In the genomic region with DNA sequence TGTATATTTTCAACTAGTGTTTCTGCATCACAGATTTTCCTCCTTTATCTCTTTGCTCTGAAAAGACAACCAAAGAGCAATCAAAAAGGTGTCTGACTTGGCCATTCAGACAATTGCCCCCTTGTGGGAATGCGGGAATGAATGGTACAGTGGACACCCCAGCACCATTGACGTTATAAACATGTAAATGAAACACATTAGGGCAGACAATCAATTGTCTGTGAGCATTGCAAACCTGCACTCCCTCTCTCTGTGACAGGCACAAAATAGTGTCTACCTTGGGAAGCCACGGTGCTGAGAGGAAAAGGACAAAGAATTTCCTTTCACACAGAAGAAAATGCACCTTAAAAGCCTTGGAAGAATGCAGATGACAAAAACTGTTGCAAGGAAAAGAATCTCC, we compare ENCODE assay signal across 11 cellular contexts. TPM values are rescaled to one million over a fixed set of nuclear protein-coding genes. Genes with fewer than 3 reads are reported as not detected.
A peak's percentile ranks its signal among the peaks of the same experiment; 100 is the strongest.
DNase-seq lines count a peak whose midpoint lies in the region; ATAC-seq and TF ChIP-seq lines count a peak whose summit lies in the region.
"Had no signal": no experiment of that assay in that cellular context is flagged by ENCODE, and none has a peak within 500 bp of the region (broad histone marks: within the 10 kb centered on the region; RNA-seq: fewer than 3 reads in every experiment).

No MANE protein-coding gene starts in this region.

- H3K4me3 ChIP-seq in HAP-1 (no peak overlapping the region), ascending aorta (peak overlapping the region; percentile 85 to 89), skin epidermis (peak overlapping the region in 1 of 7 experiments; percentile 63)
- no peak overlapping the region for H3K4me3 ChIP-seq in naive thymus-derived CD4-positive, alpha-beta T cell (ENCODE audit: low read length)

- no peaks in the 10 kb centered on the region for H3K27me3 ChIP-seq in HAP-1 (ENCODE audit: low read depth)
- no peaks in the 10 kb centered on the region for H3K27me3 ChIP-seq in ascending aorta
- no peaks in the 10 kb centered on the region for H3K27me3 ChIP-seq in naive thymus-derived CD4-positive, alpha-beta T cell (ENCODE audit: control insufficient read depth in 2 of 2, insufficient read depth in 2 of 2, low read length in 2 of 2)

- TF ChIP-seq CTCF in ascending aorta (IDR thresholded peaks at IDR 0.05) = no peak

- no peak overlapping the region for H3K4me3 Mint-ChIP-seq in naive thymus-derived CD4-positive, alpha-beta T cell
- H3K4me3 Mint-ChIP-seq: activated CD4-positive, alpha-beta memory T cell treated with anti-CD3 and anti-CD28 coated beads for 36 hours had no signal

- POLR2A ChIA-PET in naive thymus-derived CD4-positive, alpha-beta T cell (lab: Charles Lee) = no interaction called here

- H3K27ac Mint-ChIP-seq in naive thymus-derived CD4-positive, alpha-beta T cell = no peak overlapping the region
- H3K27ac Mint-ChIP-seq: activated CD4-positive, alpha-beta memory T cell treated with anti-CD3 and anti-CD28 coated beads for 36 hours had no signal

- H3K4me1 Mint-ChIP-seq in naive thymus-derived CD4-positive, alpha-beta T cell = peaks cover under 1 to 24% (median 13%) of the 10 kb centered on the region in 7 donors

- in situ Hi-C loops in HAP-1 (cut with MboI; ENCODE audit: low sequenced_read_pairs) = loop anchor here (10.0 kb wide), 1 partner anchor 57 kb away; no protein-coding TSS in a partner anchor

- intact Hi-C loops in ascending aorta (cut with DNase I) = no loop called here
- intact Hi-C loops in naive thymus-derived CD4-positive, alpha-beta T cell (cut with micrococcal nuclease) = loop anchor here in 1 of 2 donors (10.0 kb wide), 1 partner anchor 1477 kb away; no protein-coding TSS in a partner anchor

- peak; percentile 66 to 77 for DNase-seq in HAP-1 (ENCODE audit: low spot score in 2 of 2)
- DNase-seq in ascending aorta (ENCODE audit: low spot score in 2 of 2) = no peak
- peak; percentile 74 for DNase-seq in islet precursor cell
- no peak for DNase-seq in iPS-NIHi11 (ENCODE audit: low spot score)
- no peak for DNase-seq in dermis blood vessel endothelial cell
- no peak for DNase-seq in activated CD8-positive, alpha-beta memory T cell treated with anti-CD3 and anti-CD28 coated beads for 24 hours
- DNase-seq in naive thymus-derived CD4-positive, alpha-beta T cell = no peak
- DNase-seq: activated CD4-positive, alpha-beta memory T cell treated with anti-CD3 and anti-CD28 coated beads for 36 hours; DND-41; Kasumi-1 had no signal

- H3K36me3 ChIP-seq in HAP-1 (replicated peaks) = no peaks in the 10 kb centered on the region
- H3K36me3 ChIP-seq in ascending aorta = no peaks in the 10 kb centered on the region
- H3K36me3 ChIP-seq in naive thymus-derived CD4-positive, alpha-beta T cell (ENCODE audit: control insufficient read depth in 2 of 3, insufficient read depth in 3 of 3, low read length in 3 of 3) = no peaks in the 10 kb centered on the region

- peaks cover 50 to 77% (median 62%) of the 10 kb centered on the region in 5 donors for H3K27me3 Mint-ChIP-seq in naive thymus-derived CD4-positive, alpha-beta T cell

- H3K4me1 ChIP-seq in HAP-1 (peaks cover 72% of the 10 kb centered on the region), ascending aorta (peaks cover 0 to 22% of the 10 kb centered on the region in 2 donors)
- peaks cover 4 to 37% of the 10 kb centered on the region in 2 donors for H3K4me1 ChIP-seq in naive thymus-derived CD4-positive, alpha-beta T cell (ENCODE audit: control insufficient read depth in 2 of 2, insufficient read depth in 2 of 2, low read length in 2 of 2)

- no peaks in the 10 kb centered on the region for H3K9me3 Mint-ChIP-seq in naive thymus-derived CD4-positive, alpha-beta T cell
- H3K9me3 Mint-ChIP-seq: activated CD4-positive, alpha-beta memory T cell treated with anti-CD3 and anti-CD28 coated beads for 36 hours had no signal

- H3K27ac ChIP-seq in ascending aorta (peak overlapping the region; percentile 99 to 100), skin epidermis (peak overlapping the region in 18 of 21 experiments; percentile 4 to 100 (median 97))
- no peak overlapping the region for H3K27ac ChIP-seq in naive thymus-derived CD4-positive, alpha-beta T cell (ENCODE audit: low read depth, low read length)

- H3K9me3 ChIP-seq in HAP-1 (no peaks in the 10 kb centered on the region), ascending aorta (no peaks in the 10 kb centered on the region)
- H3K9me3 ChIP-seq in naive thymus-derived CD4-positive, alpha-beta T cell (ENCODE audit: control insufficient read depth in 2 of 3, low read length in 3 of 3) = no peaks in the 10 kb centered on the region

- no peak for ATAC-seq in naive thymus-derived CD4-positive, alpha-beta T cell

- CTCF ChIA-PET in naive thymus-derived CD4-positive, alpha-beta T cell (lab: Charles Lee) = no interaction called here

- H3K36me3 Mint-ChIP-seq in naive thymus-derived CD4-positive, alpha-beta T cell = no peaks in the 10 kb centered on the region

RNA-seq across cellular contexts. Expression of gene ZEB2, which starts 8.0 kb away (rescaled TPM):
- total RNA-seq in ascending aorta (74.6 TPM), dermis blood vessel endothelial cell (5.3 and 8.4 TPM in 2 replicates)
- 100 to 1,000 TPM in 1 of 5 experiments, 10 to 100 TPM in 1, 1 to 10 TPM in 3; 4.2 to 534 (median 6.6) TPM for total RNA-seq in naive thymus-derived CD4-positive, alpha-beta T cell
- polyA plus RNA-seq in naive thymus-derived CD4-positive, alpha-beta T cell = under 1 TPM; 0.26 to 0.39 TPM

Comparison
In these comparisons a context has a peak if more than half of its experiments do, and no peak if none do; other contexts are left out.
1. DNase-seq: peak in HAP-1 (2 of 2) and islet precursor cell (single experiment); none in ascending aorta (0 of 2), iPS-NIHi11 (single experiment), dermis blood vessel endothelial cell (single experiment), activated CD8-positive, alpha-beta memory T cell treated with anti-CD3 and anti-CD28 coated beads for 24 hours (single experiment) and naive thymus-derived CD4-positive, alpha-beta T cell (0 of 9).
2. H3K4me3 ChIP-seq: peak in ascending aorta (2 of 2); none in HAP-1 (single experiment) and naive thymus-derived CD4-positive, alpha-beta T cell (single experiment).